In genomic region chr16:69513180-69513966, GRCh38 we compare ENCODE assay signal across 15 cellular contexts. TPM values are rescaled to one million over a fixed set of nuclear protein-coding genes. Genes with fewer than 3 reads are reported as not detected.
DNase-seq lines count a peak whose midpoint lies in the region; FAIRE-seq and TF ChIP-seq lines count a peak whose summit lies in the region.
"Had no signal": no experiment of that assay in that cellular context is flagged by ENCODE, and none has a peak within 500 bp of the region (broad histone marks: within the 10 kb centered on the region; RNA-seq: fewer than 3 reads in every experiment).

No MANE protein-coding gene starts in this region.

- H3K4me3 ChIP-seq in HFF-Myc (replicated peaks; ENCODE audit: low read depth, low read length) = no peak overlapping the region
- H3K4me3 ChIP-seq: ovary, SJCRH30 had no signal

- H3K36me3 Mint-ChIP-seq in activated T-helper 2 cell treated with anti-CD3 and anti-CD28 coated beads, Interferon-gamma antibody, Interleukin-2, Interleukin-4, amounts not matched to agents 10 μg/mL and 5 μg/mL and 100 μg/mL, durations not matched to agents 14 hours and 24 hours and 36 hours (ENCODE audit: low read depth) = no peaks in the 10 kb centered on the region

- TF ChIP-seq POLR2A in GM12891 (IDR thresholded peaks at IDR 0.05; ENCODE audit: low read depth, low read length) = no peak

- in situ Hi-C loops in ACHN (cut with HindIII; ENCODE audit: low pct_ligation_motif_present, low pct_unique_long_range_greater_than_20kb, low sequenced_read_pairs) = no loop called here

- DNase-seq in ACHN = peak; percentile 51
- peak; percentile 38 for DNase-seq in HFF-Myc (ENCODE audit: extremely low read depth, low read depth)
- peak; percentile 69 for DNase-seq in SW480 (ENCODE audit: low spot score)
- DNase-seq in glomerular visceral epithelial cell (ENCODE audit: extremely low spot score) = peak; percentile 79
- no peak for DNase-seq in NCI-H2227 (lab: John Stamatoyannopoulos, UW; ENCODE audit: unreplicated experiment)
- DNase-seq in GM12891 (ENCODE audit: insufficient read length, low spot score) = no peak
- DNase-seq in GM10248 (ENCODE audit: extremely low spot score) = no peak
- DNase-seq in activated T-helper 2 cell treated with anti-CD3 and anti-CD28 coated beads, Interferon-gamma antibody, Interleukin-2, Interleukin-4, amounts not matched to agents 10 μg/mL and 5 μg/mL and 100 μg/mL, durations not matched to agents 14 hours and 24 hours and 36 hours (ENCODE audit: low spot score) = no peak
- DNase-seq: activated CD4-positive, alpha-beta T cell treated with anti-CD3 and anti-CD28 coated beads for 36 hours; foreskin melanocyte; HCEC 1CT; NCI-H446; ovary; SJCRH30; stimulated activated CD4-positive, alpha-beta T cell treated with anti-CD3 and anti-CD28 coated beads, Interleukin-4, amount 100 ng/mL, for 1 hour had no signal

- no peaks in the 10 kb centered on the region for H3K27me3 Mint-ChIP-seq in activated T-helper 2 cell treated with anti-CD3 and anti-CD28 coated beads, Interferon-gamma antibody, Interleukin-2, Interleukin-4, amounts not matched to agents 10 μg/mL and 5 μg/mL and 100 μg/mL, durations not matched to agents 14 hours and 24 hours and 36 hours (ENCODE audit: low read depth)
- H3K27me3 Mint-ChIP-seq: activated CD4-positive, alpha-beta T cell treated with anti-CD3 and anti-CD28 coated beads for 36 hours had no signal

- no peak overlapping the region for H3K27ac Mint-ChIP-seq in activated T-helper 2 cell treated with anti-CD3 and anti-CD28 coated beads, Interferon-gamma antibody, Interleukin-2, Interleukin-4, amounts not matched to agents 10 μg/mL and 5 μg/mL and 100 μg/mL, durations not matched to agents 14 hours and 24 hours and 36 hours
- H3K27ac Mint-ChIP-seq: activated CD4-positive, alpha-beta T cell treated with anti-CD3 and anti-CD28 coated beads for 36 hours had no signal

- TF ChIP-seq CTCF in HFF-Myc (IDR thresholded peaks at IDR 0.05; ENCODE audit: low read depth, low read length, missing control alignments) = no peak
- TF ChIP-seq CTCF in GM10248 (IDR thresholded peaks at IDR 0.05; ENCODE audit: control extremely low read depth, extremely low read depth, low read depth, missing control alignments) = no peak

- FAIRE-seq in GM12891 (lab: Jason Lieb, UNC) = no peak

- H3K4me1 Mint-ChIP-seq in activated T-helper 2 cell treated with anti-CD3 and anti-CD28 coated beads, Interferon-gamma antibody, Interleukin-2, Interleukin-4, amounts not matched to agents 10 μg/mL and 5 μg/mL and 100 μg/mL, durations not matched to agents 14 hours and 24 hours and 36 hours (ENCODE audit: low read depth) = peaks cover 5% of the 10 kb centered on the region

- intact Hi-C loops in activated T-helper 2 cell treated with anti-CD3 and anti-CD28 coated beads, Interferon-gamma antibody, Interleukin-2, Interleukin-4, amounts not matched to agents 10 μg/mL and 5 μg/mL and 100 μg/mL, durations not matched to agents 14 hours and 24 hours and 36 hours (cut with micrococcal nuclease) = no loop called here

- CTCF ChIA-PET in GM10248 (lab: Yijun Ruan, JAX) = no interaction called here

- no peaks in the 10 kb centered on the region for H3K9me3 Mint-ChIP-seq in activated T-helper 2 cell treated with anti-CD3 and anti-CD28 coated beads, Interferon-gamma antibody, Interleukin-2, Interleukin-4, amounts not matched to agents 10 μg/mL and 5 μg/mL and 100 μg/mL, durations not matched to agents 14 hours and 24 hours and 36 hours

- POLR2A ChIA-PET in GM10248 (lab: Yijun Ruan, JAX) = no interaction called here

- H3K4me3 Mint-ChIP-seq in activated T-helper 2 cell treated with anti-CD3 and anti-CD28 coated beads, Interferon-gamma antibody, Interleukin-2, Interleukin-4, amounts not matched to agents 10 μg/mL and 5 μg/mL and 100 μg/mL, durations not matched to agents 14 hours and 24 hours and 36 hours (ENCODE audit: low read depth) = no peak overlapping the region
- H3K4me3 Mint-ChIP-seq: activated CD4-positive, alpha-beta T cell treated with anti-CD3 and anti-CD28 coated beads for 36 hours had no signal

TF ChIP-seq in GM12891, 5 proteins besides CTCF, POLR2A, EP300 and RAD21:
- TF ChIP-seq SPI1 (IDR thresholded peaks at IDR 0.05; ENCODE audit: low read depth, low read length) (no peak), TAF1 (IDR thresholded peaks at IDR 0.05; ENCODE audit: low read depth, low read length) (no peak), PAX5 (IDR thresholded peaks at IDR 0.05; ENCODE audit: insufficient read depth, low read length, severe bottlenecking) (no peak), POLR2AphosphoS5 (IDR thresholded peaks at IDR 0.05; ENCODE audit: low read depth, low read length) (no peak)

RNA-seq across cellular contexts. Expression of gene NFAT5, which starts 52.4 kb away (rescaled TPM):
- 4.7 TPM for polyA plus RNA-seq in GM12891 (2012; ENCODE audit: low read depth, missing spikeins)
- total RNA-seq in activated T-helper 2 cell treated with anti-CD3 and anti-CD28 coated beads, Interferon-gamma antibody, Interleukin-2, Interleukin-4, amounts not matched to agents 10 μg/mL and 5 μg/mL and 100 μg/mL, durations not matched to agents 14 hours and 24 hours and 36 hours = 49.2 and 54.0 TPM in 2 replicates

Comparison
In these comparisons a context has a peak if more than half of its experiments do, and no peak if none do; other contexts are left out.
1. DNase-seq: peak in ACHN (single experiment), HFF-Myc (single experiment), SW480 (single experiment) and glomerular visceral epithelial cell (single experiment); none in NCI-H2227 (single experiment), GM12891 (single experiment), GM10248 (single experiment) and activated T-helper 2 cell treated with anti-CD3 and anti-CD28 coated beads, Interferon-gamma antibody, Interleukin-2, Interleukin-4, amounts not matched to agents 10 μg/mL and 5 μg/mL and 100 μg/mL, durations not matched to agents 14 hours and 24 hours and 36 hours (single experiment).